In the genomic region with DNA sequence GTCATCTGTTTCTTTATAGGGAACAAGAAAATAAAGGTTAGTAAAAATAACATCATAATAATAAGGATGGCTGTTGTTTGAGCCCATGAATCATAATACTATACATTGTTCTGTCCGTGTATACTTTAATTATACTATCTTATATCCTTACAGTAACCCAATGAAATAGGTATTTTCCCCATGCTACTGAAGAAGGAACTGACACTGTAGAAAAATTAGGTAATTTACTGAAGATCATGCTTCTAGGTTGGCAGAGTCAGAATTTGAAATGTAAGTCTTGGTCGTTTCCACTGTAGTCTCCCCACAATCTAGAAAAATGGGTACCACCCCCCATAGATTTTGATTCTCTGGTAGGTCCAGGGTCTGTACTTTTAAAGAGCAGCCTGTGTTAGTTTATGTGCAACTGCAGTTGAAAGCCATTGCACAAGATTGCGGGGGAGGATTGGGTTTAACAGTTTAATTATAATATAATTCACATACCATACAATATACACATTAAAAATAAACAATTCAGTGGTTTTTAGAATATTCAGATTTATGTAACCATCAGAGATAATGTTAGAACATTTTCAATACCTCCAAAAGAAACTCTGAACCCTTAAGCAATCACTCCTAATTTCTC, we compare ENCODE assay signal across 1 cellular context.
TF ChIP-seq lines count a peak whose summit lies in the region.

No MANE protein-coding gene starts in this region.

TF ChIP-seq in GM12878, 131 proteins besides CTCF, POLR2A, EP300 and RAD21:
- TF ChIP-seq SPI1 (IDR thresholded peaks at IDR 0.05; ENCODE audit: borderline replicate concordance, insufficient read depth, low read depth, low read length), result peak; percentile 55; the same call in 1 of the 2 replicates
- TF ChIP-seq GATAD2B (conservative IDR thresholded peaks at IDR 0.05; ENCODE audit: low read depth), result no peak
- peak; percentile 47 for TF ChIP-seq ATF7 (IDR thresholded peaks at IDR 0.05; ENCODE audit: low read depth)
- TF ChIP-seq, protein P1, sequence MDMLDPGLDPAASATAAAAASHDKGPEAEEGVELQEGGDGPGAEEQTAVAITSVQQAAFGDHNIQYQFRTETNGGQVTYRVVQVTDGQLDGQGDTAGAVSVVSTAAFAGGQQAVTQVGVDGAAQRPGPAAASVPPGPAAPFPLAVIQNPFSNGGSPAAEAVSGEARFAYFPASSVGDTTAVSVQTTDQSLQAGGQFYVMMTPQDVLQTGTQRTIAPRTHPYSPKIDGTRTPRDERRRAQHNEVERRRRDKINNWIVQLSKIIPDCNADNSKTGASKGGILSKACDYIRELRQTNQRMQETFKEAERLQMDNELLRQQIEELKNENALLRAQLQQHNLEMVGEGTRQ (IDR thresholded peaks at IDR 0.05; ENCODE audit: borderline replicate concordance, low read depth, low read length), result no peak
